Comparison of ENCODE assay signal across 8 cellular contexts in the genomic region with DNA sequence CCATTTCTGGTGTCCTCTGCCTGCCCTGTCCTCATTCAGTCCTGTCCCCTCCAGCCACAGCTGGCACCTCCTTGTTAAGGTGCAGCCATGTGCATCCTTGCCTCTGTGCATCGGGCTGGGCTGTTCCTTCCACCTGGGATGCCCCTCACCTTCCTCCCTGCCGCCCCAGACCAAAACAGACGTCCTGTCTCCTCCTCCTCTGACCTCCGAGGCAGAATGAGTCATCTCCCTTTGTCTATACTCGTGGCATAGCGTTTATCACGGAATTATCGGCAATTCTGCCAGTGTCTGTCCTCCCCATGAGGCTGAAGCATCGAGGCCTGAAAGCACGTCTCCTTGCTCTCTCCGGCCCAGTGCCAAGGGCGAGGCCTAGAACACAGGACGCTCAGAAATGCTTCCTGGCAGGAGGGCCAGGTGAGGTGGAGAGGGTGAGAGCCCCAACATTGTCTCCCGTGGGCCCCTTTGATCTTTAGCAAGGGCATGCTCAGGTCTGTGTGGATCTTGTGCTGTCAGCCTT. TPM values are rescaled to one million over a fixed set of nuclear protein-coding genes. Genes with fewer than 3 reads are reported as not detected.
A peak's percentile ranks its signal among the peaks of the same experiment; 100 is the strongest.
DNase-seq lines count a peak whose midpoint lies in the region; ATAC-seq, FAIRE-seq and TF ChIP-seq lines count a peak whose summit lies in the region.

No MANE protein-coding gene starts in this region.

- H3K4me1 ChIP-seq in keratinocyte (ENCODE audit: control insufficient read depth, extremely low read depth, insufficient read depth, low read length) = peaks cover 49% of the 10 kb centered on the region

- dilution Hi-C loops in keratinocyte (cut with MboI; ENCODE audit: extremely low pct_ligation_motif_present, low sequenced_read_pairs) = no loop called here

- H3K27me3 Mint-ChIP-seq in stimulated activated naive CD8-positive, alpha-beta T cell treated with anti-CD3 and anti-CD28 coated beads, Interleukin-15, Interleukin-2, amounts not matched to agents 100 ng/mL and 50 ng/mL, for 24 hours = no peaks in the 10 kb centered on the region
- no peaks in the 10 kb centered on the region for H3K27me3 Mint-ChIP-seq in activated naive CD8-positive, alpha-beta T cell

- TF ChIP-seq CTCF in keratinocyte (optimal IDR thresholded peaks at IDR 0.05 in 1 of 3, IDR thresholded peaks at IDR 0.05 in 1 of 3, conservative IDR thresholded peaks at IDR 0.05 in 1 of 3; ENCODE audit: extremely low read depth in 1 of 3, insufficient read depth in 2 of 3, low read length in 3 of 3) = no peak

- DNase-seq in stimulated activated naive CD8-positive, alpha-beta T cell treated with anti-CD3 and anti-CD28 coated beads, Interleukin-15, Interleukin-2, amounts not matched to agents 100 U/mL and 50 U/mL, for 24 hours = no peak
- DNase-seq in keratinocyte (ENCODE audit: low read depth, low spot score) (peak; percentile 71), frontal cortex (ENCODE audit: low spot score in 2 of 2) (no peak), CD1c-positive myeloid dendritic cell (ENCODE audit: extremely low spot score) (no peak)
- DNase-seq in effector CD8-positive, alpha-beta T cell (lab: John Stamatoyannopoulos, UW) = no peak

- H3K9me3 ChIP-seq in keratinocyte (ENCODE audit: control insufficient read depth, low read depth, low read length) = no peaks in the 10 kb centered on the region

- H2AFZ ChIP-seq in keratinocyte (ENCODE audit: control insufficient read depth, low read length) = no peak overlapping the region

- no peaks in the 10 kb centered on the region for H3K36me3 ChIP-seq in keratinocyte (ENCODE audit: control insufficient read depth in 2 of 2, extremely low read depth in 1 of 2, insufficient read depth in 2 of 2, low read length in 2 of 2)

- FAIRE-seq in keratinocyte (lab: Jason Lieb, UNC) (peak; percentile 79), frontal cortex (lab: Jason Lieb, UNC) (no peak)

- no peak overlapping the region for H3K27ac Mint-ChIP-seq in stimulated activated naive CD8-positive, alpha-beta T cell treated with anti-CD3 and anti-CD28 coated beads, Interleukin-15, Interleukin-2, amounts not matched to agents 100 ng/mL and 50 ng/mL, for 24 hours
- H3K27ac Mint-ChIP-seq in activated naive CD8-positive, alpha-beta T cell = peak overlapping the region; percentile 72

- no peaks in the 10 kb centered on the region for H3K9me3 Mint-ChIP-seq in stimulated activated naive CD8-positive, alpha-beta T cell treated with anti-CD3 and anti-CD28 coated beads, Interleukin-15, Interleukin-2, amounts not matched to agents 100 ng/mL and 50 ng/mL, for 24 hours
- H3K9me3 Mint-ChIP-seq in activated naive CD8-positive, alpha-beta T cell (ENCODE audit: low read depth) = no peaks in the 10 kb centered on the region

- H3K4me1 Mint-ChIP-seq in stimulated activated naive CD8-positive, alpha-beta T cell treated with anti-CD3 and anti-CD28 coated beads, Interleukin-15, Interleukin-2, amounts not matched to agents 100 ng/mL and 50 ng/mL, for 24 hours (ENCODE audit: low read depth) = peaks cover 44% of the 10 kb centered on the region
- peaks cover 44% of the 10 kb centered on the region for H3K4me1 Mint-ChIP-seq in activated naive CD8-positive, alpha-beta T cell (ENCODE audit: low read depth)

- H3K27ac ChIP-seq in keratinocyte (ENCODE audit: control insufficient read depth, insufficient read depth, low read length) (peak overlapping the region; percentile 87), temporal lobe (ENCODE audit: low read depth, low read length) (peak overlapping the region; percentile 13)

- peaks cover 2% of the 10 kb centered on the region for H3K9me1 ChIP-seq in keratinocyte (ENCODE audit: control insufficient read depth, extremely low read depth, insufficient read depth, low read length)

- no peaks in the 10 kb centered on the region for H3K36me3 Mint-ChIP-seq in stimulated activated naive CD8-positive, alpha-beta T cell treated with anti-CD3 and anti-CD28 coated beads, Interleukin-15, Interleukin-2, amounts not matched to agents 100 ng/mL and 50 ng/mL, for 24 hours (ENCODE audit: low read depth)
- no peaks in the 10 kb centered on the region for H3K36me3 Mint-ChIP-seq in activated naive CD8-positive, alpha-beta T cell

- peak overlapping the region; percentile 14 to 55 (median 39) for H3K4me3 ChIP-seq in keratinocyte (ENCODE audit: control insufficient read depth in 2 of 3, extremely low read depth in 1 of 3, insufficient read depth in 2 of 3, low read depth in 1 of 3, low read length in 3 of 3)

- no peaks in the 10 kb centered on the region for H3K27me3 ChIP-seq in keratinocyte (ENCODE audit: control insufficient read depth, extremely low read depth, insufficient read depth, low read length)

- peak overlapping the region; percentile 12 for H3K4me3 Mint-ChIP-seq in stimulated activated naive CD8-positive, alpha-beta T cell treated with anti-CD3 and anti-CD28 coated beads, Interleukin-15, Interleukin-2, amounts not matched to agents 100 ng/mL and 50 ng/mL, for 24 hours
- peak overlapping the region; percentile 38 for H3K4me3 Mint-ChIP-seq in activated naive CD8-positive, alpha-beta T cell

- peaks cover 86% of the 10 kb centered on the region for H3K79me2 ChIP-seq in keratinocyte (ENCODE audit: control insufficient read depth, insufficient read depth, low read length)

- peak overlapping the region; percentile 76 for H3K9ac ChIP-seq in keratinocyte (ENCODE audit: control insufficient read depth, extremely low read depth, insufficient read depth, low read length)

- peaks cover 11% of the 10 kb centered on the region for H4K20me1 ChIP-seq in keratinocyte (ENCODE audit: control insufficient read depth, extremely low read depth, insufficient read depth, low read length)

- ATAC-seq in stimulated activated naive CD8-positive, alpha-beta T cell treated with anti-CD3 and anti-CD28 coated beads, Interleukin-15, Interleukin-2, amounts not matched to agents 100 U/mL and 50 U/mL, for 24 hours = no peak

- peak overlapping the region; percentile 60 for H3K4me2 ChIP-seq in keratinocyte (ENCODE audit: control insufficient read depth, extremely low read depth, insufficient read depth, low read depth, low read length)

RNA-seq across cellular contexts. Expression of gene RAI1, which starts 4.6 kb away (rescaled TPM):
- polyA plus RNA-seq in keratinocyte = 2.6 to 3.8 TPM (median 3.2 TPM) in 3 replicates
- polyA plus RNA-seq in keratinocyte (2011; ENCODE audit: low read depth) = 4.4 TPM
- polyA plus RNA-seq in keratinocyte (2011; cell fraction: cytosol; rRNA removed) = 1.5 and 4.3 TPM in 2 replicates
- 12.7 and 22.4 TPM in 2 replicates for polyA plus RNA-seq in keratinocyte (2011; cell fraction: nucleus; rRNA removed)
- polyA plus RNA-seq in keratinocyte (2012; ENCODE audit: low replicate concordance) = 7.9 and 17.1 TPM in 2 replicates
- 7.0 to 17.7 TPM (median 7.2 TPM) in 3 replicates for polyA minus RNA-seq in keratinocyte
- polyA minus RNA-seq in keratinocyte (2011; cell fraction: cytosol; rRNA and poly(A)+ RNA removed) = 12.1 TPM
- 16.7 and 20.6 TPM in 2 replicates for polyA minus RNA-seq in keratinocyte (2011; cell fraction: nucleus; rRNA and poly(A)+ RNA removed)
- total RNA-seq in temporal lobe (15.5 TPM), frontal cortex (16.7 TPM)
